In genomic region chr5:643811-644271, GRCh38 we compare ENCODE assay signal across 9 cellular contexts. TPM values are rescaled to one million over a fixed set of nuclear protein-coding genes. Genes with fewer than 3 reads are reported as not detected.
DNase-seq lines count a peak whose midpoint lies in the region; ATAC-seq, FAIRE-seq and TF ChIP-seq lines count a peak whose summit lies in the region.
"Had no signal": no experiment of that assay in that cellular context is flagged by ENCODE, and none has a peak within 500 bp of the region (broad histone marks: within the 10 kb centered on the region; RNA-seq: fewer than 3 reads in every experiment).

No MANE protein-coding gene starts in this region.

- DNase-seq in GM12891 (ENCODE audit: insufficient read length, low spot score): peak; percentile 66
- DNase-seq in germinal center (ENCODE audit: low spot score): peak; percentile 38
- no peak for DNase-seq in HT-29 (ENCODE audit: low spot score)
- no peak for DNase-seq in MCF 10A (ENCODE audit: unreplicated experiment)
- DNase-seq in DMS53 (lab: John Stamatoyannopoulos, UW): no peak
- DNase-seq: adrenal gland had no signal

- peak overlapping the region in 3 of 4 donors; percentile 24 to 55 (median 45) for H3K4me3 Mint-ChIP-seq in IgD-negative memory B cell
- no peak overlapping the region for H3K4me3 Mint-ChIP-seq in MCF 10A (ENCODE audit: unreplicated experiment)

- H3K4me1 Mint-ChIP-seq in IgD-negative memory B cell (peaks cover 5 to 14% (median 11%) of the 10 kb centered on the region in 3 donors), MCF 10A (ENCODE audit: insufficient read depth, unreplicated experiment) (no peaks in the 10 kb centered on the region)

- intact Hi-C loops in MCF 10A (cut with micrococcal nuclease): no loop called here

- H3K9me3 Mint-ChIP-seq in IgD-negative memory B cell (no peaks in the 10 kb centered on the region), MCF 10A (ENCODE audit: unreplicated experiment) (no peaks in the 10 kb centered on the region)

- CTCF ChIA-PET in MCF 10A (lab: Yijun Ruan, JAX): no interaction called here

- H3K36me3 Mint-ChIP-seq in IgD-negative memory B cell (peaks cover 5% of the 10 kb centered on the region), MCF 10A (ENCODE audit: insufficient read depth, unreplicated experiment) (peaks cover 54% of the 10 kb centered on the region)

- POLR2A ChIA-PET in MCF 10A (lab: Yijun Ruan, JAX): no interaction called here

- no peak for TF ChIP-seq CTCF in MCF 10A (IDR thresholded peaks at IDR 0.05; ENCODE audit: unreplicated experiment)

- peak overlapping the region in 2 of 3 donors; percentile 7 to 11 for H3K27ac Mint-ChIP-seq in IgD-negative memory B cell
- no peak overlapping the region for H3K27ac Mint-ChIP-seq in MCF 10A (ENCODE audit: low read depth, unreplicated experiment)

- no TSS peak for BruUV-seq in MCF 10A (replicated peaks; lab: Mats Ljungman, UMichigan)

- FAIRE-seq in GM12891 (lab: Jason Lieb, UNC): no peak

- H3K27me3 Mint-ChIP-seq in IgD-negative memory B cell: no peaks in the 10 kb centered on the region
- H3K27me3 Mint-ChIP-seq in MCF 10A (ENCODE audit: insufficient read depth, unreplicated experiment): no peaks in the 10 kb centered on the region

- no peak for TF ChIP-seq POLR2A in GM12891 (IDR thresholded peaks at IDR 0.05; ENCODE audit: low read depth, low read length)

- ATAC-seq in GM21529 (IDR thresholded peaks at IDR 0.05; ENCODE audit: unreplicated experiment) (peak; percentile 82), HG02973 (IDR thresholded peaks at IDR 0.05; ENCODE audit: unreplicated experiment) (no peak)

TF ChIP-seq in GM12891, 5 proteins besides CTCF, POLR2A, EP300 and RAD21:
- TF ChIP-seq POU2F2 (IDR thresholded peaks at IDR 0.05; ENCODE audit: low read depth, low read length) (no peak), SPI1 (IDR thresholded peaks at IDR 0.05; ENCODE audit: low read depth, low read length) (no peak), PAX5 (IDR thresholded peaks at IDR 0.05; ENCODE audit: insufficient read depth, low read length, severe bottlenecking) (no peak), POLR2AphosphoS5 (IDR thresholded peaks at IDR 0.05; ENCODE audit: low read depth, low read length) (no peak), TAF1 (IDR thresholded peaks at IDR 0.05; ENCODE audit: low read depth, low read length) (no peak)
TF ChIP-seq in GM12891: peak in this region for 0.

RNA-seq across cellular contexts. Expression of gene CEP72, which starts 31.7 kb away (rescaled TPM):
- polyA plus RNA-seq in GM12891 (2012; ENCODE audit: low read depth, missing spikeins): 5.7 TPM
- 5.4 TPM for polyA plus RNA-seq in IgD-negative memory B cell
- total RNA-seq in HT-29 (2014; rRNA removed; shearing (Covaris generic)): 31.5 and 42.4 TPM in 2 replicates
- 16.4 and 16.7 TPM in 2 replicates for total RNA-seq in MCF 10A (2022)

RNA-seq across cellular contexts. Expression of gene TPPP, which starts 49.3 kb away (rescaled TPM):
- 0.09 TPM for polyA plus RNA-seq in GM12891 (2012; ENCODE audit: low read depth, missing spikeins)
- polyA plus RNA-seq in IgD-negative memory B cell: not detected
- 20.7 and 21.7 TPM in 2 replicates for total RNA-seq in HT-29 (2014; rRNA removed; shearing (Covaris generic))
- 0.12 and 0.17 TPM in 2 replicates for total RNA-seq in MCF 10A (2022)

Comparison
In these comparisons a context has a peak if more than half of its experiments do, and no peak if none do; other contexts are left out.
1. DNase-seq: peak in GM12891 (single experiment) and germinal center (single experiment); none in HT-29 (single experiment), MCF 10A (single experiment) and DMS53 (single experiment).
2. RNA of gene TPPP, which starts 49.3 kb away (total RNA-seq): 20.7 to 21.7 TPM in HT-29; 0.12 to 0.17 TPM in MCF 10A; every median in the first group is over 10 times any median in the second.